24 cellular contexts compared by ENCODE assay signal in genomic region chr12:61348871-61349270, GRCh38.
"Had no signal": no experiment of that assay in that cellular context is flagged by ENCODE, and none has a peak within 500 bp of the region (broad histone marks: within the 10 kb centered on the region; RNA-seq: fewer than 3 reads in every experiment).

No MANE protein-coding gene starts in this region.

- H3K4me2 ChIP-seq: hepatocyte had no signal

- H3K36me3 ChIP-seq: colonic mucosa, esophagus muscularis mucosa, esophagus squamous epithelium, gastrocnemius medialis, gastroesophageal sphincter, heart left ventricle, heart right ventricle had no signal

- DNase-seq: colonic mucosa; cortex of kidney; dermis blood vessel endothelial cell; dorsolateral prefrontal cortex; effector CD4-positive, alpha-beta T cell; effector CD8-positive, alpha-beta T cell; effector memory CD4-positive, alpha-beta T cell; effector memory CD8-positive, alpha-beta T cell; endodermal cell; erythroblast; esophagus squamous epithelium; foreskin fibroblast; foreskin keratinocyte; gastrocnemius medialis; glutamatergic neuron; head of caudate nucleus; heart left ventricle; heart right ventricle had no signal

- ATAC-seq: effector memory CD8-positive, alpha-beta T cell; esophagus mucosa; foreskin keratinocyte; gastrocnemius medialis; gastroesophageal sphincter; heart left ventricle; heart right ventricle had no signal

- H3K27ac ChIP-seq: colonic mucosa, coronary artery, dorsolateral prefrontal cortex, epithelial cell of prostate, esophagus muscularis mucosa, esophagus squamous epithelium, foreskin keratinocyte, gastrocnemius medialis, gastroesophageal sphincter, heart left ventricle, heart right ventricle, hepatocyte had no signal

- H3K4me3 ChIP-seq: colonic mucosa, coronary artery, dorsolateral prefrontal cortex, esophagus muscularis mucosa, esophagus squamous epithelium, gastrocnemius medialis, gastroesophageal sphincter, heart left ventricle, heart right ventricle, hepatocyte had no signal

- H3K4me1 ChIP-seq: colonic mucosa, esophagus muscularis mucosa, esophagus squamous epithelium, foreskin keratinocyte, gastrocnemius medialis, gastroesophageal sphincter, heart left ventricle, heart right ventricle had no signal

- H3K9me3 ChIP-seq: colonic mucosa, esophagus muscularis mucosa, esophagus squamous epithelium, gastrocnemius medialis, gastroesophageal sphincter, heart left ventricle, heart right ventricle had no signal

- H3K27me3 ChIP-seq: colonic mucosa, dorsolateral prefrontal cortex, esophagus muscularis mucosa, esophagus squamous epithelium, foreskin keratinocyte, gastrocnemius medialis, gastroesophageal sphincter, heart left ventricle, heart right ventricle, hepatocyte had no signal
